28 cellular contexts compared by ENCODE assay signal in the genomic region with DNA sequence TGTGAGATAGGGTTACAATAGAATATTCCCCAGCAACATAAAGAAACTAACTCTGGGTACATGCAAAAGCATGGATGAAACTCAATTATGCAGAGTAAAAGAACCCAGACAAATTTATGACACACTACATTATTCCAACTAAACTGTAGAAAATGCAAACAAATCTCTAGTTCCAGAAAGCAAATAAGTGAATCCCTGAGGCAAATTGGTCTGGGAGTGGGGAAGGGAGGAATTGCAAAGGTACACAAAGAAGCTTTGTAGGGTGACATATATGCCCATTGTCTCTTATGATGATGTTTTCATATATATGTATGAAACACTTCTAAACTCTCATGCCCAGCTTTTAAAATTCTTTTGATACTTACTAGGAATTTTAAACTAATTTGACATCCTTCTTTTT.
"Had no signal": no experiment of that assay in that cellular context is flagged by ENCODE, and none has a peak within 500 bp of the region (broad histone marks: within the 10 kb centered on the region; RNA-seq: fewer than 3 reads in every experiment).

No MANE protein-coding gene starts in this region.

- H3K9me3 ChIP-seq: gastroesophageal sphincter, left lung, ovary, suprapubic skin, transverse colon, upper lobe of right lung, uterus had no signal

- H3K27me3 ChIP-seq: dorsolateral prefrontal cortex, gastroesophageal sphincter, heart left ventricle, hepatocyte, left lung, ovary, suprapubic skin, transverse colon, upper lobe of right lung, uterus had no signal

- H3K9me3 Mint-ChIP-seq: endodermal cell had no signal

- H3K36me3 ChIP-seq: left lung, ovary, suprapubic skin, transverse colon, upper lobe of right lung, uterus had no signal

- H3K4me1 ChIP-seq: left lung, suprapubic skin, upper lobe of right lung, uterus had no signal

- H3K4me2 ChIP-seq: hepatocyte, smooth muscle cell had no signal

- H3K27ac ChIP-seq: dorsolateral prefrontal cortex, epithelial cell of prostate, gastroesophageal sphincter, heart left ventricle, hepatocyte, left lung, ovary, suprapubic skin, transverse colon, upper lobe of right lung, uterus had no signal

- H3K27me3 Mint-ChIP-seq: naive thymus-derived CD4-positive, alpha-beta T cell; stimulated activated naive CD8-positive, alpha-beta T cell treated with anti-CD3 and anti-CD28 coated beads, Interleukin-15, amount 100 ng/mL, for 72 hours had no signal

- DNase-seq: dorsolateral prefrontal cortex; effector CD4-positive, alpha-beta T cell; endodermal cell; foreskin fibroblast; heart left ventricle; kidney; left lung; mesenchymal stem cell; midbrain; naive thymus-derived CD4-positive, alpha-beta T cell; occipital lobe; ovary; stimulated activated CD4-positive, alpha-beta T cell treated with anti-CD3 and anti-CD28 coated beads, Interleukin-12 subunit alpha, Interleukin-12 subunit beta, amount 100 ng/mL, for 4 hours; stimulated activated CD4-positive, alpha-beta T cell treated with anti-CD3 and anti-CD28 coated beads, Interleukin-1b, Interleukin-23, amount 100 ng/mL, for 48 hours; stimulated activated CD4-positive, alpha-beta T cell treated with anti-CD3 and anti-CD28 coated beads, Interleukin-4, amount 100 ng/mL, for 1 hour; stimulated activated CD8-positive, alpha-beta memory T cell treated with anti-CD3 and anti-CD28 coated beads, Interleukin-4, amount 100 ng/mL, for 48 hours; stimulated activated naive CD4-positive, alpha-beta T cell; stimulated activated naive CD8-positive, alpha-beta T cell treated with anti-CD3 and anti-CD28 coated beads, Interleukin-15, amount 100 ng/mL, for 72 hours; transverse colon; upper lobe of right lung; uterus had no signal

- H3K4me3 ChIP-seq: dorsolateral prefrontal cortex, gastroesophageal sphincter, heart left ventricle, hepatocyte, left lung, ovary, smooth muscle cell, suprapubic skin, transverse colon, upper lobe of right lung, uterus had no signal

- H3K27ac Mint-ChIP-seq: endodermal cell; naive thymus-derived CD4-positive, alpha-beta T cell; stimulated activated naive CD8-positive, alpha-beta T cell treated with anti-CD3 and anti-CD28 coated beads, Interleukin-15, amount 100 ng/mL, for 72 hours had no signal

- ATAC-seq: esophagus mucosa; gastroesophageal sphincter; heart left ventricle; left lung; naive thymus-derived CD4-positive, alpha-beta T cell; sciatic nerve; stimulated activated naive CD8-positive, alpha-beta T cell treated with anti-CD3 and anti-CD28 coated beads, Interleukin-15, amount 100 ng/mL, for 72 hours; upper lobe of right lung had no signal

- H3K79me2 ChIP-seq: hepatocyte had no signal

- H3K4me3 Mint-ChIP-seq: endodermal cell; naive thymus-derived CD4-positive, alpha-beta T cell; stimulated activated naive CD8-positive, alpha-beta T cell treated with anti-CD3 and anti-CD28 coated beads, Interleukin-15, amount 100 ng/mL, for 72 hours had no signal

- H3K4me1 Mint-ChIP-seq: endodermal cell; stimulated activated naive CD8-positive, alpha-beta T cell treated with anti-CD3 and anti-CD28 coated beads, Interleukin-15, amount 100 ng/mL, for 72 hours had no signal

- H2AFZ ChIP-seq: hepatocyte had no signal
